In the genomic region with DNA sequence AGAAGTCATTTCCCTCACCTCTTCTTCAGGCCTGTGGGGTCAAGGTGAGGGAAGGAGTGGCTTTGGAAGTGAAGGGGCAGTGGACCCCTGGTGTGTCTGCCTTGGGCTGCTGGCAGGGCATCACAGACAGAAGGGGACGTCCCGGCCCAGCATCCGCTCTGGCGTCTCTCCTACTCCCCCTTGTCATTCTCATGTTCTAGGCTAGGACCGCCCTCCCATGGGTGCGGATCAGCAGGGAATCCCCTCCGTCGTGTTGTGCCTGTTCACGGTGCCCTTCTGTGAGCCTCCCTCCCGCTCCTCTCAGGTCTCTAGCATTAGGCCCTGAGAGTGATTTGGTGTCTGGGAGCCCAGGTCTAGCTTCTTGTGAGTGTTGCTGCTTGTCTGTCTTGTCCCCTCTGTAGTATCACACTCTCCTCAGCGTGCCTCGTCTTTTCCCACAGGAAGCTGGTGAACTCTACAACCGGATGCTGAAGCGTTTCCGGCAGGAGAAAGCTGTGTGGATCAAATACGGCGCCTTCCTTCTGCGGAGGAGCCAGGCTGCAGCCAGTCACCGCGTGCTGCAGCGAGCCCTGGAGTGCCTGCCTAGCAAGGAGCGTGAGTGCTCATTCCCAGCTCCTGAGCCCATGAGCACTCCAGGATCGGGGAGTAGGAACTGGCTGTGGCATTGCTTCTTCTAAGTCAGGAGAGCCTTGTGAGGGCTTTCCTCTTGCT, we compare ENCODE assay signal across 13 cellular contexts. TPM values are rescaled to one million over a fixed set of nuclear protein-coding genes. Genes with fewer than 3 reads are reported as not detected.
DNase-seq lines count a peak whose midpoint lies in the region; ATAC-seq, FAIRE-seq and TF ChIP-seq lines count a peak whose summit lies in the region.
"Had no signal": no experiment of that assay in that cellular context is flagged by ENCODE, and none has a peak within 500 bp of the region (broad histone marks: within the 10 kb centered on the region; RNA-seq: fewer than 3 reads in every experiment).

No MANE protein-coding gene starts in this region.

- H3K4me1 ChIP-seq in GM12878 (ENCODE audit: control insufficient read depth, insufficient read depth, low read length) (0 out of 2 replicates have a peak, but pooled peaks cover 2% of the 10 kb centered on the region), neuronal stem cell (ENCODE audit: control insufficient read depth in 2 of 2, insufficient read depth in 1 of 2, low read depth in 1 of 2, low read length in 2 of 2) (no peaks in the 10 kb centered on the region)

- H4K8ac ChIP-seq in neuronal stem cell (ENCODE audit: low read depth, low read length): no peak overlapping the region

- no peak for ATAC-seq in GM12878
- ATAC-seq in GM18517 (IDR thresholded peaks at IDR 0.05; ENCODE audit: unreplicated experiment): no peak

- RAD21 ChIA-PET in GM12878 (lab: Charles Lee; ENCODE audit: unreplicated experiment): interaction anchor here (1.2 kb wide), 1 partner anchor 33 kb away, joined by 3 read pairs; no protein-coding TSS in a partner anchor

- no peak overlapping the region for H2BK5ac ChIP-seq in neuronal stem cell (ENCODE audit: low read length)

- BruUV-seq in GM12878 (replicated peaks; lab: Mats Ljungman, UMichigan): no TSS peak

- H3K4me3 ChIP-seq in GM12878 (no peak overlapping the region), neuronal stem cell (ENCODE audit: low read length in 2 of 2) (no peak overlapping the region)
- H3K4me3 ChIP-seq: breast epithelium, SJCRH30 had no signal

- no peak overlapping the region for H2AFZ ChIP-seq in GM12878 (ENCODE audit: control insufficient read depth, low read depth, low read length)
- no peak overlapping the region for H2AFZ ChIP-seq in neuronal stem cell (ENCODE audit: low read length)

- H3K4ac ChIP-seq in neuronal stem cell (ENCODE audit: low read length): no peak overlapping the region

- no peak for FAIRE-seq in GM12878 (lab: Jason Lieb, UNC)

- H2BK15ac ChIP-seq in neuronal stem cell (ENCODE audit: low read length): no peak overlapping the region

- H2BK12ac ChIP-seq in neuronal stem cell (ENCODE audit: low read length): no peak overlapping the region

- H4K20me1 ChIP-seq in GM12878 (ENCODE audit: control insufficient read depth, insufficient read depth): no peaks in the 10 kb centered on the region; the same call in 1 of the 2 replicates

- 89% methylated on average over 23 of the region's 23 CpGs for WGBS in GM12878 (ENCODE audit: insufficient coverage, insufficient replicate concordance, low lambda C conversion rate, missing lambda C conversion rate)
- no CpG with 5 or more reads among the region's 23 CpGs for WGBS in neuronal stem cell (ENCODE audit: extremely low coverage in 2 of 2, insufficient read length in 2 of 2, insufficient replicate concordance in 1 of 2), 2 donors

- H3K36me3 ChIP-seq in GM12878 (ENCODE audit: control insufficient read depth in 2 of 2, insufficient read depth in 2 of 2, low read length in 1 of 2) (peaks cover 33 to 47% of the 10 kb centered on the region in 2 experiments), neuronal stem cell (replicated peaks in 1 of 2; ENCODE audit: control insufficient read depth in 2 of 2, insufficient read depth in 2 of 2, low read length in 2 of 2) (peaks cover 56 to 94% of the 10 kb centered on the region in 2 donors)
- H3K36me3 ChIP-seq: breast epithelium had no signal

- H2AK5ac ChIP-seq in neuronal stem cell (ENCODE audit: low read depth, low read length): no peak overlapping the region

- TF ChIP-seq CTCF in GM12878 (IDR thresholded peaks at IDR 0.05 in 2 of 3, conservative IDR thresholded peaks at IDR 0.05 in 1 of 3; ENCODE audit: control insufficient read depth in 2 of 3, extremely low read depth in 1 of 3, insufficient read depth in 1 of 3, low read depth in 3 of 3, low read length in 3 of 3): no peak

- intact Hi-C loops in GM12878 (cut with micrococcal nuclease; ENCODE audit: unreplicated experiment): no loop called here

- H3K14ac ChIP-seq in neuronal stem cell (ENCODE audit: low read length): no peak overlapping the region

- peak overlapping the region; percentile 53 for H3K23ac ChIP-seq in neuronal stem cell (ENCODE audit: low read depth, low read length, poor library complexity)

- no peak for TF ChIP-seq RAD21 in GM12878 (IDR thresholded peaks at IDR 0.05; ENCODE audit: insufficient read depth, low read depth, low read length)

- no peaks in the 10 kb centered on the region for H3K79me1 ChIP-seq in neuronal stem cell (ENCODE audit: low read depth, low read length)

- H3K79me2 ChIP-seq in GM12878 (ENCODE audit: control insufficient read depth, insufficient read depth, low read length): peaks cover 4% of the 10 kb centered on the region; the same call in 1 of the 2 replicates

- H3K27me3 ChIP-seq in GM12878 (replicated peaks in 1 of 2; ENCODE audit: control insufficient read depth in 2 of 2, insufficient read depth in 2 of 2, low read length in 1 of 2) (no peaks in the 10 kb centered on the region), neuronal stem cell (ENCODE audit: control insufficient read depth in 3 of 3, insufficient read depth in 3 of 3, low read depth in 1 of 3, low read length in 3 of 3) (no peaks in the 10 kb centered on the region)
- H3K27me3 ChIP-seq: breast epithelium, SJCRH30 had no signal

- no peak overlapping the region for H3K4me2 ChIP-seq in GM12878 (ENCODE audit: control insufficient read depth, insufficient read depth)
- no peak overlapping the region for H3K4me2 ChIP-seq in neuronal stem cell (ENCODE audit: insufficient read depth, low read length, poor library complexity, severe bottlenecking)

- DNase-seq in GM12878 (ENCODE audit: low read depth, low spot score) (no peak), neuronal stem cell (ENCODE audit: low spot score) (no peak)
- DNase-seq in stimulated activated CD4-positive, alpha-beta T cell treated with anti-CD3 and anti-CD28 coated beads, Interleukin-12 subunit alpha, Interleukin-12 subunit beta, amount 100 ng/mL, for 4 hours: no peak
- DNase-seq: activated T-cell treated with anti-CD3 and anti-CD28 coated beads, Interleukin-2, amount 50 U/mL, for 1 hour; KG1; NCI-H1694 treated with DMSO at 0.1 percent for 48 hours; NCI-H748 treated with DMSO at 0.1 percent for 48 hours; SJCRH30; stimulated activated naive CD4-positive, alpha-beta T cell had no signal

- CTCF ChIA-PET in GM12878 (lab: Yijun Ruan, JAX): interaction anchor here (1.4 to 17.8 kb wide), 2 partner anchors 26 to 34 kb away, joined by 4 to 163 read pairs; partner anchors contain the start of gene CALHM3

- SMC1A ChIA-PET in GM12878 (lab: Charles Lee; ENCODE audit: uncharacterized antibody, unreplicated experiment): no interaction called here

- H3K18ac ChIP-seq in neuronal stem cell (ENCODE audit: low read length): no peak overlapping the region

- no peak overlapping the region for H4K91ac ChIP-seq in neuronal stem cell (ENCODE audit: low read depth, low read length, poor library complexity)

- H3K9me3 ChIP-seq in GM12878 (replicated peaks; ENCODE audit: control insufficient read depth, insufficient read depth, low read length): no peaks in the 10 kb centered on the region
- no peaks in the 10 kb centered on the region for H3K9me3 ChIP-seq in neuronal stem cell (replicated peaks in 1 of 2; ENCODE audit: control insufficient read depth in 2 of 2, insufficient read depth in 1 of 2, low read depth in 1 of 2, low read length in 2 of 2)
- H3K9me3 ChIP-seq: breast epithelium, SJCRH30 had no signal

- POLR2A ChIA-PET in GM12878 (lab: Charles Lee): no interaction called here

- peak; percentile 61 for TF ChIP-seq POLR2A in GM12878 (IDR thresholded peaks at IDR 0.05; ENCODE audit: low read depth, low read length)

- H2BK120ac ChIP-seq in neuronal stem cell (ENCODE audit: low read depth, low read length): no peak overlapping the region

- no peak overlapping the region for H3K9ac ChIP-seq in GM12878 (ENCODE audit: control insufficient read depth, insufficient read depth, low read length)
- H3K9ac ChIP-seq in neuronal stem cell (ENCODE audit: low read depth, low read length, poor library complexity): no peak overlapping the region

- H3K27ac ChIP-seq in GM12878 (ENCODE audit: control insufficient read depth, insufficient read depth) (no peak overlapping the region), neuronal stem cell (replicated peaks; ENCODE audit: low read length) (no peak overlapping the region)
- H3K27ac ChIP-seq: SJCRH30 had no signal

- in situ Hi-C loops in GM12878 (cut with MboI): no loop called here

- TF ChIP-seq EP300 in GM12878 (IDR thresholded peaks at IDR 0.05; ENCODE audit: borderline replicate concordance in 1 of 2, control insufficient read depth in 1 of 2, low read depth in 2 of 2, low read length in 2 of 2): no peak

RNA-seq across cellular contexts. Expression of gene CALHM2, which starts 8.5 kb away (rescaled TPM):
- 24.6 and 24.7 TPM in 2 replicates for total RNA-seq in GM12878 (2013; cell fraction: nucleolus; rRNA removed)
- total RNA-seq in GM12878 (2014; rRNA removed) (7.5 and 8.0 TPM in 2 replicates), GM12878 (2014; rRNA removed; fragmentation: Illumina TruSeq; extraction: Trizol) (5.0 and 6.1 TPM in 2 replicates), GM12878 (2021) (15.2 and 15.3 TPM in 2 replicates)
- 4.3 TPM for polyA plus RNA-seq in GM12878 (2011; ENCODE audit: low read depth)
- polyA plus RNA-seq in GM12878 (2011; rRNA removed) (11.8 and 23.7 TPM in 2 replicates), GM12878 (2014; fragmentation: Illumina TruSeq; extraction: Trizol) (5.5 and 8.1 TPM in 2 replicates), GM12878 (2014; fragmentation: Nextera tagmentation; extraction: Ambion mirVana) (1 to 10 TPM in 1 of 2 experiments, under 1 TPM in 1; 0.60 to 1.9 TPM), GM12878 (2014; rRNA removed) (14.5 and 15.2 TPM in 2 replicates), GM12878 (2016; fragmentation: Nextera tagmentation; extraction: Ambion mirVana) (10 to 100 TPM; 10.4 to 12.6 TPM)
- polyA plus RNA-seq in GM12878 (2011; cell fraction: cytosol; rRNA removed): 32.2 and 40.1 TPM in 2 replicates
- polyA plus RNA-seq in GM12878 (2011; cell fraction: nucleus; rRNA removed): 56.9 and 57.7 TPM in 2 replicates
- polyA plus RNA-seq in GM12878 (2012): 9.2 and 14.4 TPM in 2 replicates
- 22.8 and 48.1 TPM in 2 replicates for polyA minus RNA-seq in GM12878 (2011; rRNA and poly(A)+ RNA removed)
- 11.5 and 17.3 TPM in 2 replicates for polyA minus RNA-seq in GM12878 (2011; cell fraction: cytosol; rRNA and poly(A)+ RNA removed)
- polyA minus RNA-seq in GM12878 (2011; cell fraction: nucleus; rRNA and poly(A)+ RNA removed): 32.5 and 51.8 TPM in 2 replicates
- polyA plus RNA-seq in neuronal stem cell (2013, experiment 1 of 2): 6.0 TPM
- polyA plus RNA-seq in neuronal stem cell (2013, experiment 2 of 2): 6.5 TPM

RNA-seq across cellular contexts. Expression of gene CALHM1, which starts 15.1 kb away (rescaled TPM):
- 1.4 and 1.9 TPM in 2 replicates for total RNA-seq in GM12878 (2013; cell fraction: nucleolus; rRNA removed)
- 0.17 and 0.65 TPM in 2 replicates for total RNA-seq in GM12878 (2014; rRNA removed)
- 0.14 and 0.18 TPM in 2 replicates for total RNA-seq in GM12878 (2014; rRNA removed; fragmentation: Illumina TruSeq; extraction: Trizol)
- total RNA-seq in GM12878 (2021): 0.31 and 0.40 TPM in 2 replicates
- 0.28 TPM for polyA plus RNA-seq in GM12878 (2011; ENCODE audit: low read depth)
- polyA plus RNA-seq in GM12878 (2011; rRNA removed): 1.2 and 1.7 TPM in 2 replicates
- polyA plus RNA-seq in GM12878 (2011; cell fraction: cytosol; rRNA removed): 1.5 and 1.7 TPM in 2 replicates
- 2.2 and 2.7 TPM in 2 replicates for polyA plus RNA-seq in GM12878 (2011; cell fraction: nucleus; rRNA removed)
- 0.35 and 0.49 TPM in 2 replicates for polyA plus RNA-seq in GM12878 (2012)
- 0.16 and 0.17 TPM in 2 replicates for polyA plus RNA-seq in GM12878 (2014; fragmentation: Illumina TruSeq; extraction: Trizol)
- under 1 TPM; 0.05 to 0.15 TPM for polyA plus RNA-seq in GM12878 (2014; fragmentation: Nextera tagmentation; extraction: Ambion mirVana)
- polyA plus RNA-seq in GM12878 (2014; rRNA removed): 0.18 and 0.45 TPM in 2 replicates
- polyA plus RNA-seq in GM12878 (2016; fragmentation: Nextera tagmentation; extraction: Ambion mirVana): under 1 TPM; 0.06 to 0.08 TPM
- polyA minus RNA-seq in GM12878 (2011; rRNA and poly(A)+ RNA removed): 1.6 and 2.7 TPM in 2 replicates
- 0.31 and 0.80 TPM in 2 replicates for polyA minus RNA-seq in GM12878 (2011; cell fraction: cytosol; rRNA and poly(A)+ RNA removed)
- polyA minus RNA-seq in GM12878 (2011; cell fraction: nucleus; rRNA and poly(A)+ RNA removed): 4.0 and 4.2 TPM in 2 replicates
- 0.06 TPM for polyA plus RNA-seq in neuronal stem cell (2013, experiment 1 of 2)
- 0.04 TPM for polyA plus RNA-seq in neuronal stem cell (2013, experiment 2 of 2)
- total RNA-seq: breast epithelium, epithelial cell of proximal tubule, posterior vena cava had no signal

RNA-seq across cellular contexts. Expression of gene CALHM3, which starts 35.4 kb away (rescaled TPM):
- total RNA-seq in GM12878 (2013; cell fraction: nucleolus; rRNA removed): 0.39 TPM in 1 of 2 replicates, not detected in the other
- total RNA-seq in GM12878 (2014; rRNA removed) (0.11 and 0.22 TPM in 2 replicates), GM12878 (2014; rRNA removed; fragmentation: Illumina TruSeq; extraction: Trizol) (not detected in 2 replicates), GM12878 (2021) (0.16 TPM in 1 of 2 replicates, not detected in the other)
- not detected for polyA plus RNA-seq in GM12878 (2011; ENCODE audit: low read depth)
- polyA plus RNA-seq in GM12878 (2011; rRNA removed) (0.42 TPM in 2 replicates), GM12878 (2014; fragmentation: Illumina TruSeq; extraction: Trizol) (not detected in 2 replicates), GM12878 (2014; fragmentation: Nextera tagmentation; extraction: Ambion mirVana) (under 1 TPM in 1 of 2 experiments, not detected in 1; 0.03 TPM), GM12878 (2014; rRNA removed) (0.09 TPM in 1 of 2 replicates, not detected in the other), GM12878 (2016; fragmentation: Nextera tagmentation; extraction: Ambion mirVana) (under 1 TPM in 1 of 2 experiments, not detected in 1; 0.13 TPM)
- polyA plus RNA-seq in GM12878 (2011; cell fraction: cytosol; rRNA removed): 0.96 and 1.0 TPM in 2 replicates
- polyA plus RNA-seq in GM12878 (2011; cell fraction: nucleus; rRNA removed): 0.22 and 0.88 TPM in 2 replicates
- 0.12 and 0.22 TPM in 2 replicates for polyA plus RNA-seq in GM12878 (2012)
- 0.21 TPM in 1 of 2 replicates, not detected in the other for polyA minus RNA-seq in GM12878 (2011; rRNA and poly(A)+ RNA removed)
- not detected in 2 replicates for polyA minus RNA-seq in GM12878 (2011; cell fraction: cytosol; rRNA and poly(A)+ RNA removed)
- not detected in 2 replicates for polyA minus RNA-seq in GM12878 (2011; cell fraction: nucleus; rRNA and poly(A)+ RNA removed)
- not detected for polyA plus RNA-seq in neuronal stem cell (2013, experiment 1 of 2)
- 0.01 TPM for polyA plus RNA-seq in neuronal stem cell (2013, experiment 2 of 2)
- total RNA-seq: breast epithelium, epithelial cell of proximal tubule, posterior vena cava, SJCRH30 had no signal

RNA-seq across cellular contexts. Expression of gene PDCD11, which starts 47.2 kb away (rescaled TPM):
- total RNA-seq in GM12878 (2013; cell fraction: nucleolus; rRNA removed): 121 and 124 TPM in 2 replicates
- total RNA-seq in GM12878 (2014; rRNA removed) (51.2 and 52.9 TPM in 2 replicates), GM12878 (2014; rRNA removed; fragmentation: Illumina TruSeq; extraction: Trizol) (40.0 and 42.9 TPM in 2 replicates), GM12878 (2021) (66.5 and 69.7 TPM in 2 replicates)
- polyA plus RNA-seq in GM12878 (2011; ENCODE audit: low read depth): 19.5 TPM
- polyA plus RNA-seq in GM12878 (2011; rRNA removed) (25.2 and 32.3 TPM in 2 replicates), GM12878 (2014; fragmentation: Illumina TruSeq; extraction: Trizol) (42.9 and 46.7 TPM in 2 replicates), GM12878 (2014; fragmentation: Nextera tagmentation; extraction: Ambion mirVana) (10 to 100 TPM; 13.9 to 17.2 TPM), GM12878 (2014; rRNA removed) (42.6 and 46.4 TPM in 2 replicates), GM12878 (2016; fragmentation: Nextera tagmentation; extraction: Ambion mirVana) (10 to 100 TPM; 48.1 to 52.4 TPM)
- 30.7 and 35.6 TPM in 2 replicates for polyA plus RNA-seq in GM12878 (2011; cell fraction: cytosol; rRNA removed)
- 92.2 and 142 TPM in 2 replicates for polyA plus RNA-seq in GM12878 (2011; cell fraction: nucleus; rRNA removed)
- polyA plus RNA-seq in GM12878 (2012): 27.2 and 31.0 TPM in 2 replicates
- polyA minus RNA-seq in GM12878 (2011; rRNA and poly(A)+ RNA removed): 54.2 and 63.3 TPM in 2 replicates
- polyA minus RNA-seq in GM12878 (2011; cell fraction: cytosol; rRNA and poly(A)+ RNA removed): 27.3 and 29.3 TPM in 2 replicates
- polyA minus RNA-seq in GM12878 (2011; cell fraction: nucleus; rRNA and poly(A)+ RNA removed): 41.8 and 83.1 TPM in 2 replicates
- polyA plus RNA-seq in neuronal stem cell (2013, experiment 1 of 2): 16.0 TPM
- 15.0 TPM for polyA plus RNA-seq in neuronal stem cell (2013, experiment 2 of 2)

RNA-seq across cellular contexts. Expression of gene ATP5MK, which starts 47.4 kb away (rescaled TPM):
- 7.8 and 8.3 TPM in 2 replicates for total RNA-seq in GM12878 (2013; cell fraction: nucleolus; rRNA removed)
- total RNA-seq in GM12878 (2014; rRNA removed) (240 and 260 TPM in 2 replicates), GM12878 (2014; rRNA removed; fragmentation: Illumina TruSeq; extraction: Trizol) (542 TPM in 2 replicates), GM12878 (2021) (359 and 363 TPM in 2 replicates)
- 273 TPM for polyA plus RNA-seq in GM12878 (2011; ENCODE audit: low read depth)
- polyA plus RNA-seq in GM12878 (2011; rRNA removed) (485 and 750 TPM in 2 replicates), GM12878 (2014; fragmentation: Illumina TruSeq; extraction: Trizol) (664 and 709 TPM in 2 replicates), GM12878 (2014; fragmentation: Nextera tagmentation; extraction: Ambion mirVana) (1,000 to 10,000 TPM; 1,633 to 1,790 TPM), GM12878 (2014; rRNA removed) (303 and 374 TPM in 2 replicates), GM12878 (2016; fragmentation: Nextera tagmentation; extraction: Ambion mirVana) (1,000 to 10,000 TPM in 1 of 2 experiments, 100 to 1,000 TPM in 1; 941 to 1,045 TPM)
- polyA plus RNA-seq in GM12878 (2011; cell fraction: cytosol; rRNA removed): 249 and 311 TPM in 2 replicates
- 93.4 and 127 TPM in 2 replicates for polyA plus RNA-seq in GM12878 (2011; cell fraction: nucleus; rRNA removed)
- 475 and 565 TPM in 2 replicates for polyA plus RNA-seq in GM12878 (2012)
- 36.4 and 43.3 TPM in 2 replicates for polyA minus RNA-seq in GM12878 (2011; rRNA and poly(A)+ RNA removed)
- 7.6 and 8.7 TPM in 2 replicates for polyA minus RNA-seq in GM12878 (2011; cell fraction: cytosol; rRNA and poly(A)+ RNA removed)
- 10.8 and 11.2 TPM in 2 replicates for polyA minus RNA-seq in GM12878 (2011; cell fraction: nucleus; rRNA and poly(A)+ RNA removed)
- polyA plus RNA-seq in neuronal stem cell (2013, experiment 1 of 2): 564 TPM
- polyA plus RNA-seq in neuronal stem cell (2013, experiment 2 of 2): 557 TPM
